ENCODE assay signal across 9 cellular contexts in the genomic region with DNA sequence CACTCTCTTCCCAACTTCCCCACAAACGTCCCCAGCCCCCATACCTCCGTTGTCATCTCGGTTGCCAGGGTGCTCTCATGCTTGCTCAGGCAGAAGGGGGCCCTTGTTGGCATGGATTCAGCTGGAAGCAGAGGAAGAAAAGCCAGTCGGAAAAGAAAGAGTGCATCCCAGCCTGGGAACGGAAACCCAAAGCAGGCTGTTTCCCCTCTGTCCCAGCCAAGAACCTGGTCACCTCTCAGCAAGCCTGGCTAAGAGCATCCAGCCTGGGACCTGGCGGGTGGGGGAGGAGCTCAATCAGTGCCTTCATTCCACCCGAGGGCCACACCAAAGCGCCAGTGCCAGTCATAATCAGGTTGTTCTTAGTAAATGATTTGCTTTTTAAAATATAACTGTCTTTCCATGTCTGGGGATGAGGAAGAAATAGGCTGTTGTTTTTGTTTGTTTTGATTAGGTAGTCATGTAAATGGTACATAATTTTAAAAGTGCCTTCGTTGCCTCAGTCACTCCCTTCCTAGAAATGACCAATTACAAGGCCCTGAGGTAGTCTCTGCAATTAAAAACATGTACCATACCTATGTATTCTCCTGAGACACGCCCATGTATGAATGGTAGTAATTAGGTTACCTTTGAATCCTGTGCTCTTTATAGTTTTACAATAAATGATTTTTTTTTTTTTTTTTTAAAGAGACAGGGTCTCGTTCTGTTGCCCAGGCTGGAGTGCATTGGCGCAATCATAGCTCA. TPM values are rescaled to one million over a fixed set of nuclear protein-coding genes. Genes with fewer than 3 reads are reported as not detected.
DNase-seq lines count a peak whose midpoint lies in the region; ATAC-seq and TF ChIP-seq lines count a peak whose summit lies in the region.
"Had no signal": no experiment of that assay in that cellular context is flagged by ENCODE, and none has a peak within 500 bp of the region (broad histone marks: within the 10 kb centered on the region; RNA-seq: fewer than 3 reads in every experiment).

No MANE protein-coding gene starts in this region.

- H3K9me3 ChIP-seq in right atrium auricular region (no peaks in the 10 kb centered on the region), esophagus (ENCODE audit: control insufficient read depth in 2 of 2, insufficient read depth in 1 of 2, low read depth in 1 of 2, low read length in 1 of 2) (no peaks in the 10 kb centered on the region), muscle layer of duodenum (ENCODE audit: control insufficient read depth in 1 of 2, low read length in 2 of 2) (no peaks in the 10 kb centered on the region), transverse colon (no peaks in the 10 kb centered on the region)

- intact Hi-C loops in Right ventricle myocardium superior (cut with DNase I) = no loop called here
- intact Hi-C loops in transverse colon (cut with DNase I; ENCODE audit: low total_unique reads) = no loop called here

- in situ Hi-C loops in transverse colon (cut with MboI; ENCODE audit: low pct_ligation_motif_present in 1 of 4, low pct_unique_long_range_greater_than_20kb in 1 of 4, low sequenced_read_pairs in 3 of 4) = no loop called here

- peak; percentile 8 for TF ChIP-seq POLR2A in transverse colon (IDR thresholded peaks at IDR 0.05)

- H3K27me3 ChIP-seq in right atrium auricular region (no peaks in the 10 kb centered on the region), esophagus (ENCODE audit: control insufficient read depth in 1 of 2, insufficient read depth in 2 of 2, low read length in 2 of 2) (no peaks in the 10 kb centered on the region), muscle layer of duodenum (ENCODE audit: low read depth, low read length) (no peaks in the 10 kb centered on the region), transverse colon (no peaks in the 10 kb centered on the region)

- ATAC-seq in Right ventricle myocardium superior (ENCODE audit: poor library complexity) (peak; percentile 46), GM21737 (IDR thresholded peaks at IDR 0.05; ENCODE audit: unreplicated experiment) (no peak)

- H3K27ac ChIP-seq in right atrium auricular region (no peak overlapping the region), esophagus (ENCODE audit: low read depth in 2 of 2, low read length in 1 of 2) (peak overlapping the region; percentile 37 to 55), muscle layer of duodenum (ENCODE audit: low read length) (peak overlapping the region; percentile 14), transverse colon (peak overlapping the region; percentile 77 to 81 (median 81))

- H3K36me3 ChIP-seq in right atrium auricular region (no peaks in the 10 kb centered on the region), esophagus (ENCODE audit: control insufficient read depth in 2 of 2, insufficient read depth in 2 of 2, low read length in 1 of 2) (no peaks in the 10 kb centered on the region), muscle layer of duodenum (ENCODE audit: control insufficient read depth in 1 of 2, insufficient read depth in 2 of 2, low read length in 2 of 2) (no peaks in the 10 kb centered on the region), transverse colon (peaks cover 0 to 3% (median 0%) of the 10 kb centered on the region in 4 donors)

- peak; percentile 9 for TF ChIP-seq EP300 in transverse colon (IDR thresholded peaks at IDR 0.05; ENCODE audit: low read depth)

- TF ChIP-seq CTCF in right atrium auricular region (IDR thresholded peaks at IDR 0.05) = no peak
- TF ChIP-seq CTCF in transverse colon (IDR thresholded peaks at IDR 0.05) = no peak

- WGBS in esophagus, 2 donors = 54 to 56% methylated on average over 12 of the region's 12 CpGs
- 36 to 38% methylated on average over 9 to 12 of the region's 12 CpGs for WGBS in transverse colon (ENCODE audit: low coverage in 1 of 2), 2 donors

- H3K4me3 ChIP-seq in right atrium auricular region (no peak overlapping the region), esophagus (ENCODE audit: low read depth in 1 of 2, low read length in 2 of 2) (no peak overlapping the region), muscle layer of duodenum (ENCODE audit: low read depth in 1 of 2, low read length in 2 of 2) (no peak overlapping the region), transverse colon (peak overlapping the region in 1 of 4 donors; percentile 6)

- DNase-seq in Right ventricle myocardium superior = no peak
- DNase-seq in right atrium auricular region (ENCODE audit: low spot score) = no peak
- peak; percentile 88 for DNase-seq in transverse colon
- DNase-seq in SK-N-DZ (ENCODE audit: low spot score) = no peak
- no peak for DNase-seq in LoVo (ENCODE audit: low spot score)
- DNase-seq: T-helper 2 cell had no signal

- H3K4me1 ChIP-seq in right atrium auricular region (peaks cover 0 to 75% of the 10 kb centered on the region in 2 donors), esophagus (ENCODE audit: control insufficient read depth in 2 of 2, insufficient read depth in 2 of 2, low read length in 1 of 2) (peaks cover 6% of the 10 kb centered on the region in 2 donors), muscle layer of duodenum (ENCODE audit: control insufficient read depth in 1 of 2, insufficient read depth in 2 of 2, low read length in 2 of 2) (peaks cover 39 to 79% of the 10 kb centered on the region in 2 donors), transverse colon (peaks cover 71 to 94% (median 83%) of the 10 kb centered on the region in 4 donors)

RNA-seq across cellular contexts. Expression of gene CHMP4B, which starts 21.1 kb away (rescaled TPM):
- total RNA-seq in Right ventricle myocardium superior = 101 TPM
- 10 to 100 TPM; 57.0 to 79.5 TPM for total RNA-seq in right atrium auricular region
- polyA plus RNA-seq in esophagus = 100 to 1,000 TPM; 116 to 136 TPM
- total RNA-seq in transverse colon = 100 to 1,000 TPM; 182 to 263 (median 213) TPM
- 27.3 and 38.4 TPM in 2 replicates for polyA plus RNA-seq in SK-N-DZ (2014; cell fraction: cytosol; rRNA removed)
- 13.9 and 34.3 TPM in 2 replicates for polyA plus RNA-seq in SK-N-DZ (2014; cell fraction: nucleus; rRNA removed)

Comparison
In these comparisons a context has a peak if more than half of its experiments do, and no peak if none do; other contexts are left out.
1. H3K27ac ChIP-seq: peak in esophagus (2 of 2), muscle layer of duodenum (single experiment) and transverse colon (4 of 4); none in right atrium auricular region (0 of 2).